Comparison of ENCODE assay signal across 1 cellular context in the genomic region with DNA sequence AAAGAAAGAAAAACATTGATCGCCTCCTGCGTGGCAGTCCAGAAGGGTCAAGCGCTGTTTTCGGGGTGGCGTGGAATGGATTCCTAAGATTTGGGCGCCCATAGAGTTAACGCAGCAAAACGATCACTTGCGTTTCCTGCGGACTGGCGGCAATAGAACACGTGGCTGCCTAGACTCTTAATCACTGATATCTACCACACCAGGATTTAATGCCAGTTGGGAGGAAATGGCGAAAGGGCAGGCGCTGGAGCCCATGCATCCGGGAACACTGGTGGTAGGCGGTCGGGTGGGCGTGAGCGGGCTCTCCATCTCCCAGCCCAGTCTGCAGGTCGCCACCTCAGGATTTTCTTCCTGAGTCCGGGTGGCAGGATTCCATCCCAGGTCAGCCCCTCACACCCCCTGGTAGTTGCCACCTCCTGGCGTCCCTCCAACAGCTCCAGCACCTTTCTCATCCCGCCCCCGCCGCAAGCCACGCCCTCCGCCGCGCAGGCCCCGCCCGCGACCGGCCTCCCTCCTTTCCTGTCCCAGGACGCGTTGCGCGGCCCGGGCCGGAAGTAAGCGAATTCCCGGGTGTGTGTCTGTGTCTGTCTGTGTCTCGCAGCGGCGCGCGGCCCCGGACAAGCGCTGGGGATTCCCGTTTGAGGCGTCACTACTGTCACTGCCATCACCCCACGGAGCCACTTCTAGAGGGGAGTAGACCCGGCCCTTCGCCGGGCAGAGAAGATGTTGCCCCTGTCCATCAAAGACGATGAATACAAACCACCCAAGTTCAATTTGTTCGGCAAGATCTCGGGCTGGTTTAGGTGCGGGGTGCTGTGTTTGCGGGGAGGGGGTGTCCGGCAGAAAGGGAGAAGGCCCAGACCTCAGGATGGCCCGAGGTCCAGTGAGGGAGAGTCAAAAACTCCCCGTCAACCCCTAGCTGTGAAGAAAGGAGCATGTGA.
TF ChIP-seq lines count a peak whose summit lies in the region.

A gene with protein sequence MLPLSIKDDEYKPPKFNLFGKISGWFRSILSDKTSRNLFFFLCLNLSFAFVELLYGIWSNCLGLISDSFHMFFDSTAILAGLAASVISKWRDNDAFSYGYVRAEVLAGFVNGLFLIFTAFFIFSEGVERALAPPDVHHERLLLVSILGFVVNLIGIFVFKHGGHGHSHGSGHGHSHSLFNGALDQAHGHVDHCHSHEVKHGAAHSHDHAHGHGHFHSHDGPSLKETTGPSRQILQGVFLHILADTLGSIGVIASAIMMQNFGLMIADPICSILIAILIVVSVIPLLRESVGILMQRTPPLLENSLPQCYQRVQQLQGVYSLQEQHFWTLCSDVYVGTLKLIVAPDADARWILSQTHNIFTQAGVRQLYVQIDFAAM (plus strand): TSS at position 551 of the 941 bp plus-strand sequence. CDS start 173 bp downstream, at position 724.

TF ChIP-seq in HepG2, 621 proteins besides CTCF, POLR2A, EP300 and RAD21 (continued from another document and continues in another):
- TF ChIP-seq THAP11 (CRISPR knock-in tag; IDR thresholded peaks at IDR 0.05) (peak; percentile 81), ZFP1 (CRISPR knock-in tag; IDR thresholded peaks at IDR 0.05) (no peak), ZNF256 (CRISPR knock-in tag; conservative IDR thresholded peaks at IDR 0.05) (no peak), TBX3 (IDR thresholded peaks at IDR 0.05; ENCODE audit: borderline replicate concordance) (peak; percentile 66; the same call in 1 of the 2 replicates), MLLT10 (CRISPR knock-in tag; IDR thresholded peaks at IDR 0.05) (no peak), ZNF234 (CRISPR knock-in tag; conservative IDR thresholded peaks at IDR 0.05) (peak; percentile 76; the same call in 1 of the 2 replicates), ZSCAN12 (CRISPR knock-in tag; IDR thresholded peaks at IDR 0.05) (no peak), HOXA3 (CRISPR knock-in tag; IDR thresholded peaks at IDR 0.05) (peak; percentile 48; the same call in 1 of the 2 replicates), ZNF460 (CRISPR knock-in tag; IDR thresholded peaks at IDR 0.05; ENCODE audit: borderline replicate concordance) (no peak), MXI1 (IDR thresholded peaks at IDR 0.05; ENCODE audit: borderline replicate concordance, low read depth, low read length) (peak; percentile 73; the same call in 1 of the 3 replicates), KMT2B (CRISPR knock-in tag; IDR thresholded peaks at IDR 0.05) (peak; percentile 92), MYNN (CRISPR knock-in tag; IDR thresholded peaks at IDR 0.05; ENCODE audit: low read depth) (0 out of 2 replicates have a peak, but pooled peaks have one; percentile 23), GZF1 (CRISPR knock-in tag; IDR thresholded peaks at IDR 0.05) (no peak), ZFX (CRISPR knock-in tag; IDR thresholded peaks at IDR 0.05; ENCODE audit: low read depth) (peak; percentile 61), KLF16 (CRISPR knock-in tag; IDR thresholded peaks at IDR 0.05) (peak in 1 of 2 experiments; percentile 29; a peak in 1 of 4 replicates), TEAD3 (CRISPR knock-in tag; optimal IDR thresholded peaks at IDR 0.05; ENCODE audit: borderline replicate concordance) (peak; percentile 28), PHF21A (CRISPR knock-in tag; IDR thresholded peaks at IDR 0.05) (0 out of 2 replicates have a peak, but pooled peaks have one; percentile 26), GABPB1 (CRISPR knock-in tag; IDR thresholded peaks at IDR 0.05) (peak; percentile 95), ZNF577 (CRISPR knock-in tag; IDR thresholded peaks at IDR 0.05; ENCODE audit: borderline replicate concordance, low read depth) (0 out of 2 replicates have a peak, but pooled peaks have one; percentile 36), IRX3 (CRISPR knock-in tag; IDR thresholded peaks at IDR 0.05; ENCODE audit: borderline replicate concordance, low read depth) (no peak), ZNF24 (IDR thresholded peaks at IDR 0.05) (no peak), SOX13 (IDR thresholded peaks at IDR 0.05) (no peak), SOX13 (CRISPR knock-in tag; conservative IDR thresholded peaks at IDR 0.05 in 1 of 2, IDR thresholded peaks at IDR 0.05 in 1 of 2) (0 out of 4 replicates have a peak, but pooled peaks of 1 of the 2 experiments have one; percentile 20), STAG1 (CRISPR knock-in tag; IDR thresholded peaks at IDR 0.05) (no peak), NFATC3 (CRISPR knock-in tag; IDR thresholded peaks at IDR 0.05) (peak; percentile 80; the same call in 1 of the 2 replicates), ZSCAN31 (CRISPR knock-in tag; IDR thresholded peaks at IDR 0.05; ENCODE audit: low read depth) (peak; percentile 38; the same call in 1 of the 2 replicates), AGO2 (optimal IDR thresholded peaks at IDR 0.05; ENCODE audit: low read depth, low read length) (peak; percentile 51), ASH2L (IDR thresholded peaks at IDR 0.05; ENCODE audit: insufficient read length, low read depth, low read length) (peak; percentile 82), ZNF607 (CRISPR knock-in tag; IDR thresholded peaks at IDR 0.05; ENCODE audit: borderline replicate concordance) (peak; percentile 72; the same call in 1 of the 2 replicates), ZNF792 (CRISPR knock-in tag; IDR thresholded peaks at IDR 0.05) (no peak), KDM3A (CRISPR knock-in tag; IDR thresholded peaks at IDR 0.05; ENCODE audit: low read depth) (0 out of 2 replicates have a peak, but pooled peaks have one; percentile 40)
- TF ChIP-seq, protein P1, sequence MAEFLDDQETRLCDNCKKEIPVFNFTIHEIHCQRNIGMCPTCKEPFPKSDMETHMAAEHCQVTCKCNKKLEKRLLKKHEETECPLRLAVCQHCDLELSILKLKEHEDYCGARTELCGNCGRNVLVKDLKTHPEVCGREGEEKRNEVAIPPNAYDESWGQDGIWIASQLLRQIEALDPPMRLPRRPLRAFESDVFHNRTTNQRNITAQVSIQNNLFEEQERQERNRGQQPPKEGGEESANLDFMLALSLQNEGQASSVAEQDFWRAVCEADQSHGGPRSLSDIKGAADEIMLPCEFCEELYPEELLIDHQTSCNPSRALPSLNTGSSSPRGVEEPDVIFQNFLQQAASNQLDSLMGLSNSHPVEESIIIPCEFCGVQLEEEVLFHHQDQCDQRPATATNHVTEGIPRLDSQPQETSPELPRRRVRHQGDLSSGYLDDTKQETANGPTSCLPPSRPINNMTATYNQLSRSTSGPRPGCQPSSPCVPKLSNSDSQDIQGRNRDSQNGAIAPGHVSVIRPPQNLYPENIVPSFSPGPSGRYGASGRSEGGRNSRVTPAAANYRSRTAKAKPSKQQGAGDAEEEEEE (CRISPR knock-in tag; IDR thresholded peaks at IDR 0.05; ENCODE audit: borderline replicate concordance): peak; percentile 75; the same call in 1 of the 2 replicates
- TF ChIP-seq, protein P2, sequence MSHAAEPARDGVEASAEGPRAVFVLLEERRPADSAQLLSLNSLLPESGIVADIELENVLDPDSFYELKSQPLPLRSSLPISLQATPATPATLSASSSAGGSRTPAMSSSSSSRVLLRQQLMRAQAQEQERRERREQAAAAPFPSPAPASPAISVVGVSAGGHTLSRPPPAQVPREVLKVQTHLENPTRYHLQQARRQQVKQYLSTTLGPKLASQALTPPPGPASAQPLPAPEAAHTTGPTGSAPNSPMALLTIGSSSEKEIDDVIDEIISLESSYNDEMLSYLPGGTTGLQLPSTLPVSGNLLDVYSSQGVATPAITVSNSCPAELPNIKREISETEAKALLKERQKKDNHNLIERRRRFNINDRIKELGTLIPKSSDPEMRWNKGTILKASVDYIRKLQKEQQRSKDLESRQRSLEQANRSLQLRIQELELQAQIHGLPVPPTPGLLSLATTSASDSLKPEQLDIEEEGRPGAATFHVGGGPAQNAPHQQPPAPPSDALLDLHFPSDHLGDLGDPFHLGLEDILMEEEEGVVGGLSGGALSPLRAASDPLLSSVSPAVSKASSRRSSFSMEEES (CRISPR knock-in tag; IDR thresholded peaks at IDR 0.05): 0 out of 2 replicates have a peak, but pooled peaks have one; percentile 4
- TF ChIP-seq, protein P3, sequence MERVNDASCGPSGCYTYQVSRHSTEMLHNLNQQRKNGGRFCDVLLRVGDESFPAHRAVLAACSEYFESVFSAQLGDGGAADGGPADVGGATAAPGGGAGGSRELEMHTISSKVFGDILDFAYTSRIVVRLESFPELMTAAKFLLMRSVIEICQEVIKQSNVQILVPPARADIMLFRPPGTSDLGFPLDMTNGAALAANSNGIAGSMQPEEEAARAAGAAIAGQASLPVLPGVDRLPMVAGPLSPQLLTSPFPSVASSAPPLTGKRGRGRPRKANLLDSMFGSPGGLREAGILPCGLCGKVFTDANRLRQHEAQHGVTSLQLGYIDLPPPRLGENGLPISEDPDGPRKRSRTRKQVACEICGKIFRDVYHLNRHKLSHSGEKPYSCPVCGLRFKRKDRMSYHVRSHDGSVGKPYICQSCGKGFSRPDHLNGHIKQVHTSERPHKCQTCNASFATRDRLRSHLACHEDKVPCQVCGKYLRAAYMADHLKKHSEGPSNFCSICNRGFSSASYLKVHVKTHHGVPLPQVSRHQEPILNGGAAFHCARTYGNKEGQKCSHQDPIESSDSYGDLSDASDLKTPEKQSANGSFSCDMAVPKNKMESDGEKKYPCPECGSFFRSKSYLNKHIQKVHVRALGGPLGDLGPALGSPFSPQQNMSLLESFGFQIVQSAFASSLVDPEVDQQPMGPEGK (CRISPR knock-in tag; IDR thresholded peaks at IDR 0.05): peak; percentile 65; the same call in 1 of the 2 replicates
- TF ChIP-seq, protein P4, sequence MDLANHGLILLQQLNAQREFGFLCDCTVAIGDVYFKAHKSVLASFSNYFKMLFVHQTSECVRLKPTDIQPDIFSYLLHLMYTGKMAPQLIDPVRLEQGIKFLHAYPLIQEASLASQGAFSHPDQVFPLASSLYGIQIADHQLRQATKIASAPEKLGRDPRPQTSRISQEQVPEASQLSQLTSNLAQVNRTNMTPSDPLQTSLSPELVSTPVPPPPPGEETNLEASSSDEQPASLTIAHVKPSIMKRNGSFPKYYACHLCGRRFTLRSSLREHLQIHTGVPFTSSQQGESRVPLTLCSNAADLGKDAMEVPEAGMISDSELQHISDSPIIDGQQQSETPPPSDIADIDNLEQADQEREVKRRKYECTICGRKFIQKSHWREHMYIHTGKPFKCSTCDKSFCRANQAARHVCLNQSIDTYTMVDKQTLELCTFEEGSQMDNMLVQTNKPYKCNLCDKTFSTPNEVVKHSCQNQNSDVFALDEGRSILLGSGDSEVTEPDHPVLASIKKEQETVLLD (CRISPR knock-in tag; IDR thresholded peaks at IDR 0.05; ENCODE audit: low read depth): 0 out of 2 replicates have a peak, but pooled peaks have one; percentile 49
- TF ChIP-seq, protein P5, sequence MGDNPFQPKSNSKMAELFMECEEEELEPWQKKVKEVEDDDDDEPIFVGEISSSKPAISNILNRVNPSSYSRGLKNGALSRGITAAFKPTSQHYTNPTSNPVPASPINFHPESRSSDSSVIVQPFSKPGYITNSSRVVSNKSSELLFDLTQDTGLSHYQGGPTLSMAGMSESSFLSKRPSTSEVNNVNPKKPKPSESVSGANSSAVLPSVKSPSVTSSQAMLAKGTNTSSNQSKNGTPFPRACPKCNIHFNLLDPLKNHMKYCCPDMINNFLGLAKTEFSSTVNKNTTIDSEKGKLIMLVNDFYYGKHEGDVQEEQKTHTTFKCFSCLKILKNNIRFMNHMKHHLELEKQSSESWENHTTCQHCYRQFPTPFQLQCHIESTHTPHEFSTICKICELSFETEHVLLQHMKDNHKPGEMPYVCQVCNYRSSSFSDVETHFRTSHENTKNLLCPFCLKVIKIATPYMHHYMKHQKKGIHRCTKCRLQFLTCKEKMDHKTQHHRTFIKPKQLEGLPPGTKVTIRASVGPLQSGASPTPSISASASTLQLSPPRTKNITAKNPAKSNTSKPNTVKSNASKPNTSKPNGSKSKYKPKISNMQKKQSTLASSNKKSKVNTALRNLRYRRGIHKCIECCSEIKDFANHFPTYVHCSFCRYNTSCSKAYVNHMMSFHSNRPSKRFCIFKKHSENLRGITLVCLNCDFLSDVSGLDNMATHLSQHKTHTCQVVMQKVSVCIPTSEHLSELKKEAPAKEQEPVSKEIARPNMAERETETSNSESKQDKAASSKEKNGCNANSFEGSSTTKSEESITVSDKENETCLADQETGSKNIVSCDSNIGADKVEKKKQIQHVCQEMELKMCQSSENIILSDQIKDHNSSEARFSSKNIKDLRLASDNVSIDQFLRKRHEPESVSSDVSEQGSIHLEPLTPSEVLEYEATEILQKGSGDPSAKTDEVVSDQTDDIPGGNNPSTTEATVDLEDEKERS (CRISPR knock-in tag; IDR thresholded peaks at IDR 0.05): peak; percentile 37; the same call in 1 of the 2 replicates
- TF ChIP-seq, protein P6, sequence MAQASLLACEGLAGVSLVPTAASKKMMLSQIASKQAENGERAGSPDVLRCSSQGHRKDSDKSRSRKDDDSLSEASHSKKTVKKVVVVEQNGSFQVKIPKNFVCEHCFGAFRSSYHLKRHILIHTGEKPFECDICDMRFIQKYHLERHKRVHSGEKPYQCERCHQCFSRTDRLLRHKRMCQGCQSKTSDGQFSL (CRISPR knock-in tag; IDR thresholded peaks at IDR 0.05): no peak
- TF ChIP-seq, protein P7, sequence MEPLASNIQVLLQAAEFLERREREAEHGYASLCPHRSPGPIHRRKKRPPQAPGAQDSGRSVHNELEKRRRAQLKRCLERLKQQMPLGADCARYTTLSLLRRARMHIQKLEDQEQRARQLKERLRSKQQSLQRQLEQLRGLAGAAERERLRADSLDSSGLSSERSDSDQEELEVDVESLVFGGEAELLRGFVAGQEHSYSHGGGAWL (CRISPR knock-in tag; IDR thresholded peaks at IDR 0.05): peak; percentile 77
- TF ChIP-seq, protein P8, sequence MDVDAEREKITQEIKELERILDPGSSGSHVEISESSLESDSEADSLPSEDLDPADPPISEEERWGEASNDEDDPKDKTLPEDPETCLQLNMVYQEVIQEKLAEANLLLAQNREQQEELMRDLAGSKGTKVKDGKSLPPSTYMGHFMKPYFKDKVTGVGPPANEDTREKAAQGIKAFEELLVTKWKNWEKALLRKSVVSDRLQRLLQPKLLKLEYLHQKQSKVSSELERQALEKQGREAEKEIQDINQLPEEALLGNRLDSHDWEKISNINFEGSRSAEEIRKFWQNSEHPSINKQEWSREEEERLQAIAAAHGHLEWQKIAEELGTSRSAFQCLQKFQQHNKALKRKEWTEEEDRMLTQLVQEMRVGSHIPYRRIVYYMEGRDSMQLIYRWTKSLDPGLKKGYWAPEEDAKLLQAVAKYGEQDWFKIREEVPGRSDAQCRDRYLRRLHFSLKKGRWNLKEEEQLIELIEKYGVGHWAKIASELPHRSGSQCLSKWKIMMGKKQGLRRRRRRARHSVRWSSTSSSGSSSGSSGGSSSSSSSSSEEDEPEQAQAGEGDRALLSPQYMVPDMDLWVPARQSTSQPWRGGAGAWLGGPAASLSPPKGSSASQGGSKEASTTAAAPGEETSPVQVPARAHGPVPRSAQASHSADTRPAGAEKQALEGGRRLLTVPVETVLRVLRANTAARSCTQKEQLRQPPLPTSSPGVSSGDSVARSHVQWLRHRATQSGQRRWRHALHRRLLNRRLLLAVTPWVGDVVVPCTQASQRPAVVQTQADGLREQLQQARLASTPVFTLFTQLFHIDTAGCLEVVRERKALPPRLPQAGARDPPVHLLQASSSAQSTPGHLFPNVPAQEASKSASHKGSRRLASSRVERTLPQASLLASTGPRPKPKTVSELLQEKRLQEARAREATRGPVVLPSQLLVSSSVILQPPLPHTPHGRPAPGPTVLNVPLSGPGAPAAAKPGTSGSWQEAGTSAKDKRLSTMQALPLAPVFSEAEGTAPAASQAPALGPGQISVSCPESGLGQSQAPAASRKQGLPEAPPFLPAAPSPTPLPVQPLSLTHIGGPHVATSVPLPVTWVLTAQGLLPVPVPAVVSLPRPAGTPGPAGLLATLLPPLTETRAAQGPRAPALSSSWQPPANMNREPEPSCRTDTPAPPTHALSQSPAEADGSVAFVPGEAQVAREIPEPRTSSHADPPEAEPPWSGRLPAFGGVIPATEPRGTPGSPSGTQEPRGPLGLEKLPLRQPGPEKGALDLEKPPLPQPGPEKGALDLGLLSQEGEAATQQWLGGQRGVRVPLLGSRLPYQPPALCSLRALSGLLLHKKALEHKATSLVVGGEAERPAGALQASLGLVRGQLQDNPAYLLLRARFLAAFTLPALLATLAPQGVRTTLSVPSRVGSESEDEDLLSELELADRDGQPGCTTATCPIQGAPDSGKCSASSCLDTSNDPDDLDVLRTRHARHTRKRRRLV (CRISPR knock-in tag; IDR thresholded peaks at IDR 0.05): 0 out of 2 replicates have a peak, but pooled peaks have one; percentile 25
